ENCODE assay signal across 14 cellular contexts in the genomic region with DNA sequence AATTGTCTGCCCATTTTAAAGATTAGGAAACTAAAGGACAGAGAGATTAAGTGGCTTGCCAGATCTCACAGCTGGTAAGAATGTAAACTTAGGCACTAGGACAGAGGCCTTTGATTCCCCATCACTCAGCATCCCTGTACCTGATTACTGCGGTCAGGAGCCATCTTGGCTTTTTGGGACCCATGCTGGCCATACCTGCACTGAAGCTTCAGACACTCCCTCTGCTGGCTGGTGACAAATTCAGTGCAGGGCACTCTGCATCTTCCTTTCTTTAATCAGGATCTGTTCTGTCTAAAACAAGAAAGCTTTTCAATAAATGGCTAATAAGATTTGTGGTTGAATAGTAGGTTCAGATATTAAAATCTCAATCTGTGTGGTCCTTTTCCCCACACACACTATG.
DNase-seq lines count a peak whose midpoint lies in the region; ATAC-seq lines count a peak whose summit lies in the region.
"Had no signal": no experiment of that assay in that cellular context is flagged by ENCODE, and none has a peak within 500 bp of the region (broad histone marks: within the 10 kb centered on the region; RNA-seq: fewer than 3 reads in every experiment).

No MANE protein-coding gene starts in this region.

- ATAC-seq in HG02798 (IDR thresholded peaks at IDR 0.05; ENCODE audit: poor library complexity, unreplicated experiment) (peak; percentile 24), GM19395 (IDR thresholded peaks at IDR 0.05; ENCODE audit: unreplicated experiment) (no peak)
- ATAC-seq: activated naive CD4-positive, alpha-beta T cell treated with anti-CD3 and anti-CD28 coated beads, Interleukin-2, amount 50 U/mL, for 72 hours had no signal

- peak; percentile 2 for DNase-seq in DMS 273 (lab: John Stamatoyannopoulos, UW; ENCODE audit: unreplicated experiment)
- DNase-seq in DMS 273 treated with DMSO at 0.1 percent for 48 hours (lab: John Stamatoyannopoulos, UW), result no peak
- DNase-seq in SK-N-DZ (ENCODE audit: low spot score), result peak; percentile 22
- peak; percentile 5 for DNase-seq in kidney tubule cell (ENCODE audit: low spot score)
- DNase-seq in SHP77 treated with DMSO at 0.1 percent for 48 hours (lab: John Stamatoyannopoulos, UW), result no peak
- no peak for DNase-seq in NCI-H187 treated with DMSO at 0.1 percent for 48 hours (lab: John Stamatoyannopoulos, UW)
- DNase-seq: 8988T; activated CD4-positive, alpha-beta T cell treated with anti-CD3 and anti-CD28 coated beads, Interleukin-2, amount 50 U/mL, for 4 hours; NCI-H2081; sigmoid colon; SK-N-SH had no signal

Comparison
In these comparisons a context has a peak if more than half of its experiments do, and no peak if none do; other contexts are left out.
1. DNase-seq: peak in DMS 273 (single experiment), SK-N-DZ (single experiment) and kidney tubule cell (single experiment); none in DMS 273 treated with DMSO at 0.1 percent for 48 hours (single experiment), SHP77 treated with DMSO at 0.1 percent for 48 hours (single experiment) and NCI-H187 treated with DMSO at 0.1 percent for 48 hours (single experiment).